In genomic region chr9:101533334-101534187, GRCh38 we compare ENCODE assay signal across 8 cellular contexts. TPM values are rescaled to one million over a fixed set of nuclear protein-coding genes. Genes with fewer than 3 reads are reported as not detected.
A peak's percentile ranks its signal among the peaks of the same experiment; 100 is the strongest.
DNase-seq lines count a peak whose midpoint lies in the region; ATAC-seq and TF ChIP-seq lines count a peak whose summit lies in the region.

Gene RNF20 (plus strand): TSS chr9:101533853. CDS start chr9:101535424, 1,571 bp downstream.

- TF ChIP-seq CTCF in ascending aorta (IDR thresholded peaks at IDR 0.05), result no peak
- TF ChIP-seq CTCF in uterus (IDR thresholded peaks at IDR 0.05), result no peak

- H3K4me3 Mint-ChIP-seq in T-helper 2 cell treated with Interferon-gamma antibody and Interleukin-4, amounts not matched to agents 5 μg/mL and 100 μg/mL, for 36 hours, result peak within 1 kb of the TSS; percentile 85

- peaks cover 2% of the 10 kb centered on the region for H3K27me3 Mint-ChIP-seq in T-helper 2 cell treated with Interferon-gamma antibody and Interleukin-4, amounts not matched to agents 5 μg/mL and 100 μg/mL, for 36 hours (ENCODE audit: low read depth)

- H3K27ac Mint-ChIP-seq in T-helper 2 cell treated with Interferon-gamma antibody and Interleukin-4, amounts not matched to agents 5 μg/mL and 100 μg/mL, for 36 hours, result peak within 1 kb of the TSS; percentile 94

- intact Hi-C loops in ascending aorta (cut with DNase I) (loop anchor here (1.0 kb wide), 1 partner anchor 135 kb away; the partner anchor contains the start of genes MRPL50 and ZNF189), right cardiac atrium (cut with DNase I) (loop anchor here in 2 of 4 donors (5.0 to 10.0 kb wide), 3 partner anchors 66 to 139 kb away; partner anchors contain the start of genes MRPL50 (in 2 of the 2) and ZNF189 (in 2 of the 2)), uterus (cut with DNase I; ENCODE audit: low total_unique reads) (no loop called here)

- H3K27me3 ChIP-seq in ascending aorta (no peaks in the 10 kb centered on the region), right cardiac atrium (ENCODE audit: control insufficient read depth, insufficient read depth) (no peaks in the 10 kb centered on the region), uterus (no peaks in the 10 kb centered on the region)

- peaks cover 15% of the 10 kb centered on the region for H3K4me1 Mint-ChIP-seq in T-helper 2 cell treated with Interferon-gamma antibody and Interleukin-4, amounts not matched to agents 5 μg/mL and 100 μg/mL, for 36 hours (ENCODE audit: low read depth)

- no peaks in the 10 kb centered on the region for H3K9me3 Mint-ChIP-seq in T-helper 2 cell treated with Interferon-gamma antibody and Interleukin-4, amounts not matched to agents 5 μg/mL and 100 μg/mL, for 36 hours

- peaks cover 4 to 24% of the 10 kb centered on the region in 2 donors for H3K4me1 ChIP-seq in ascending aorta
- no peaks in the 10 kb centered on the region for H3K4me1 ChIP-seq in right cardiac atrium (ENCODE audit: control insufficient read depth, insufficient read depth, low read length)
- H3K4me1 ChIP-seq in uterus, result no peaks in the 10 kb centered on the region

- peak in 1 of 2 donors; percentile 20 for TF ChIP-seq POLR2A in uterus (IDR thresholded peaks at IDR 0.05)

- H3K4me3 ChIP-seq in ascending aorta (peak within 1 kb of the TSS; percentile 83 to 92), right cardiac atrium (ENCODE audit: low read length) (peak within 1 kb of the TSS; percentile 79), uterus (peak within 1 kb of the TSS; percentile 69 to 91)

- WGBS in right cardiac atrium, result under 1% methylated on average over 45 of the region's 45 CpGs

- H3K36me3 ChIP-seq in ascending aorta (peaks cover 8 to 25% of the 10 kb centered on the region in 2 donors), uterus (no peaks in the 10 kb centered on the region)

- H3K9me3 ChIP-seq in ascending aorta (no peaks in the 10 kb centered on the region), right cardiac atrium (ENCODE audit: control insufficient read depth, low read length) (no peaks in the 10 kb centered on the region), uterus (no peaks in the 10 kb centered on the region)

- DNase-seq in NCI-H1930 (lab: John Stamatoyannopoulos, UW) (peak; percentile 96 to 97), ascending aorta (ENCODE audit: low spot score in 2 of 2) (peak; percentile 99 to 100), right cardiac atrium (peak; percentile 100), pulmonary artery endothelial cell (ENCODE audit: low read depth, low spot score) (peak; percentile 94), uterus (peak; percentile 98 to 100)
- peak; percentile 98 for DNase-seq in T-helper 2 cell treated with Interferon-gamma antibody and Interleukin-4, amounts not matched to agents 5 μg/mL and 100 μg/mL, for 36 hours (ENCODE audit: low spot score)

- H3K27ac ChIP-seq in ascending aorta, result peak within 1 kb of the TSS; percentile 90 to 92
- H3K27ac ChIP-seq in right cardiac atrium (ENCODE audit: low read length), result peak within 1 kb of the TSS; percentile 99
- H3K27ac ChIP-seq in uterus, result peak within 1 kb of the TSS; percentile 96 to 99

- peak; percentile 97 for ATAC-seq in GM18502 (IDR thresholded peaks at IDR 0.05; ENCODE audit: poor library complexity, unreplicated experiment)
- peak; percentile 100 for ATAC-seq in HG02970 (IDR thresholded peaks at IDR 0.05; ENCODE audit: low FRiP score, unreplicated experiment)
- ATAC-seq in right cardiac atrium, result peak; percentile 98

- H3K36me3 Mint-ChIP-seq in T-helper 2 cell treated with Interferon-gamma antibody and Interleukin-4, amounts not matched to agents 5 μg/mL and 100 μg/mL, for 36 hours (ENCODE audit: low read depth), result peaks cover 16% of the 10 kb centered on the region

RNA-seq across cellular contexts. Expression of gene RNF20, which starts in this region (rescaled TPM):
- total RNA-seq in ascending aorta (47.7 TPM), right cardiac atrium (10 to 100 TPM; 49.1 to 59.5 (median 51.6) TPM), pulmonary artery endothelial cell (17.4 and 28.6 TPM in 2 replicates), uterus (10 to 100 TPM; 27.1 to 48.3 (median 35.6) TPM)
- 17.9 TPM for polyA plus RNA-seq in right cardiac atrium

Comparison
In these comparisons a context has a peak if more than half of its experiments do, and no peak if none do; other contexts are left out.
1. Peak in every context shown above with its lines: DNase-seq, ATAC-seq, H3K4me3 ChIP-seq and H3K27ac ChIP-seq.